10 cellular contexts compared by ENCODE assay signal in the genomic region with DNA sequence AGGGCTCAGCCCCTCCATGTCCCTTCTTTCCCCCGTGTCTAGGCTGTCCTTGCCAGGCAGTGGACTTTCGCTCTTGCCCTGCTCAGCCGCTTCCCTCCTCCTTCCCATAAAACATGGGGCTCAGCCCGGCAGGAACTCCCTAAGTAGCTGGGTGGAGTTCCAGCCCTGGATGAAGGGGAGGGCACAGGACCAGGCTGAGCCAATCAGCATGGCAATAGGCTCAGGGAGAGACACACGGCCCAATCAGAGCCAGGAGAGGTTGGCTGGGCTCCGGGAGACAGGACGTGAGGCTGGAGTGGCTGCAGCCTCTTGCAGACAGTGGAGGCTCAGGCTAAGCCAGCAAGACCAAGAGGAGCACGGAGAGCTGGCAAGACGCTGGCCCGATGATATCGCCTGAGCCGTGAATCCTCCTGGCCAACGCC. TPM values are rescaled to one million over a fixed set of nuclear protein-coding genes. Genes with fewer than 3 reads are reported as not detected.
DNase-seq lines count a peak whose midpoint lies in the region; ATAC-seq and TF ChIP-seq lines count a peak whose summit lies in the region.
"Had no signal": no experiment of that assay in that cellular context is flagged by ENCODE, and none has a peak within 500 bp of the region (broad histone marks: within the 10 kb centered on the region; RNA-seq: fewer than 3 reads in every experiment).

No MANE protein-coding gene starts in this region.

- no peaks in the 10 kb centered on the region for H3K9me3 ChIP-seq in HUES6 (ENCODE audit: control insufficient read depth, insufficient read depth, low read depth, low read length)

- H3K36me3 ChIP-seq in HUES6 (ENCODE audit: control insufficient read depth, insufficient read depth, low read length), result no peaks in the 10 kb centered on the region

- peak overlapping the region; percentile 1; the same call in 1 of the 2 replicates for H3K4me3 ChIP-seq in HUES6 (ENCODE audit: low read depth, low read length)

- no peak overlapping the region for H3K9ac ChIP-seq in HUES6 (ENCODE audit: low read length)

- no peak overlapping the region for H3K27ac ChIP-seq in HUES6 (ENCODE audit: low read depth, low read length)
- H3K27ac ChIP-seq: VCaP had no signal

- H3K4me1 ChIP-seq in HUES6 (ENCODE audit: control insufficient read depth, insufficient read depth, low read length), result peaks cover 14% of the 10 kb centered on the region; the same call in 1 of the 2 replicates

- H3K27ac Mint-ChIP-seq in activated naive CD4-positive, alpha-beta T cell treated with anti-CD3 and anti-CD28 coated beads, Interleukin-2, amount 50 U/mL, for 72 hours, result no peak overlapping the region

- peaks cover 19% of the 10 kb centered on the region; the same call in 1 of the 2 replicates for H3K27me3 ChIP-seq in HUES6 (ENCODE audit: control insufficient read depth, insufficient read depth, low read length)

- DNase-seq in AG20443 (ENCODE audit: low spot score) (peak; percentile 89), iris pigment epithelial cell (ENCODE audit: low read depth) (peak; percentile 58), NCI-H1092 (lab: John Stamatoyannopoulos, UW) (no peak)
- DNase-seq in activated naive CD4-positive, alpha-beta T cell treated with anti-CD3 and anti-CD28 coated beads, Interleukin-2, amount 50 U/mL, for 72 hours (ENCODE audit: low spot score in 2 of 2), result no peak
- DNase-seq in effector CD4-positive, alpha-beta T cell, result no peak

- no peaks in the 10 kb centered on the region for H3K9me3 Mint-ChIP-seq in activated naive CD4-positive, alpha-beta T cell treated with anti-CD3 and anti-CD28 coated beads, Interleukin-2, amount 50 U/mL, for 72 hours

- ATAC-seq in SK-N-SH treated with all-trans-retinoic acid at 6 μM for 48 hours (peak; percentile 89), GM21390 (IDR thresholded peaks at IDR 0.05; ENCODE audit: unreplicated experiment) (no peak)
- no peak for ATAC-seq in activated naive CD4-positive, alpha-beta T cell treated with anti-CD3 and anti-CD28 coated beads, Interleukin-2, amount 50 U/mL, for 72 hours

- no peaks in the 10 kb centered on the region for H3K36me3 Mint-ChIP-seq in activated naive CD4-positive, alpha-beta T cell treated with anti-CD3 and anti-CD28 coated beads, Interleukin-2, amount 50 U/mL, for 72 hours

TF ChIP-seq in SK-N-SH treated with all-trans-retinoic acid at 6 μM for 48 hours, 23 proteins besides CTCF, POLR2A, EP300 and RAD21:
- TF ChIP-seq, protein P1, sequence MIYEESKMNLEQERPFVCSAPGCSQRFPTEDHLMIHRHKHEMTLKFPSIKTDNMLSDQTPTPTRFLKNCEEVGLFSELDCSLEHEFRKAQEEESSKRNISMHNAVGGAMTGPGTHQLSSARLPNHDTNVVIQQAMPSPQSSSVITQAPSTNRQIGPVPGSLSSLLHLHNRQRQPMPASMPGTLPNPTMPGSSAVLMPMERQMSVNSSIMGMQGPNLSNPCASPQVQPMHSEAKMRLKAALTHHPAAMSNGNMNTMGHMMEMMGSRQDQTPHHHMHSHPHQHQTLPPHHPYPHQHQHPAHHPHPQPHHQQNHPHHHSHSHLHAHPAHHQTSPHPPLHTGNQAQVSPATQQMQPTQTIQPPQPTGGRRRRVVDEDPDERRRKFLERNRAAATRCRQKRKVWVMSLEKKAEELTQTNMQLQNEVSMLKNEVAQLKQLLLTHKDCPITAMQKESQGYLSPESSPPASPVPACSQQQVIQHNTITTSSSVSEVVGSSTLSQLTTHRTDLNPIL (CRISPR knock-in tag; IDR thresholded peaks at IDR 0.05; ENCODE audit: low read depth), result no peak
- TF ChIP-seq ZC3H10 (CRISPR knock-in tag; IDR thresholded peaks at IDR 0.05) (no peak), CSDC2 (CRISPR knock-in tag; IDR thresholded peaks at IDR 0.05) (no peak), GLIS3 (CRISPR knock-in tag; IDR thresholded peaks at IDR 0.05) (no peak), SNAI2 (CRISPR knock-in tag; IDR thresholded peaks at IDR 0.05) (no peak), PPARA (CRISPR knock-in tag; IDR thresholded peaks at IDR 0.05; ENCODE audit: borderline replicate concordance) (no peak), OSR1 (CRISPR knock-in tag; IDR thresholded peaks at IDR 0.05) (no peak), ZNF70 (CRISPR knock-in tag; IDR thresholded peaks at IDR 0.05) (no peak), ESRRG (CRISPR knock-in tag; IDR thresholded peaks at IDR 0.05) (no peak), TCF4 (CRISPR knock-in tag; IDR thresholded peaks at IDR 0.05; ENCODE audit: borderline replicate concordance) (no peak), TOX (CRISPR knock-in tag; IDR thresholded peaks at IDR 0.05; ENCODE audit: borderline replicate concordance) (no peak), BACH2 (CRISPR knock-in tag; IDR thresholded peaks at IDR 0.05; ENCODE audit: borderline replicate concordance) (no peak), ZNF8 (CRISPR knock-in tag; IDR thresholded peaks at IDR 0.05) (no peak)
- TF ChIP-seq, protein P2, sequence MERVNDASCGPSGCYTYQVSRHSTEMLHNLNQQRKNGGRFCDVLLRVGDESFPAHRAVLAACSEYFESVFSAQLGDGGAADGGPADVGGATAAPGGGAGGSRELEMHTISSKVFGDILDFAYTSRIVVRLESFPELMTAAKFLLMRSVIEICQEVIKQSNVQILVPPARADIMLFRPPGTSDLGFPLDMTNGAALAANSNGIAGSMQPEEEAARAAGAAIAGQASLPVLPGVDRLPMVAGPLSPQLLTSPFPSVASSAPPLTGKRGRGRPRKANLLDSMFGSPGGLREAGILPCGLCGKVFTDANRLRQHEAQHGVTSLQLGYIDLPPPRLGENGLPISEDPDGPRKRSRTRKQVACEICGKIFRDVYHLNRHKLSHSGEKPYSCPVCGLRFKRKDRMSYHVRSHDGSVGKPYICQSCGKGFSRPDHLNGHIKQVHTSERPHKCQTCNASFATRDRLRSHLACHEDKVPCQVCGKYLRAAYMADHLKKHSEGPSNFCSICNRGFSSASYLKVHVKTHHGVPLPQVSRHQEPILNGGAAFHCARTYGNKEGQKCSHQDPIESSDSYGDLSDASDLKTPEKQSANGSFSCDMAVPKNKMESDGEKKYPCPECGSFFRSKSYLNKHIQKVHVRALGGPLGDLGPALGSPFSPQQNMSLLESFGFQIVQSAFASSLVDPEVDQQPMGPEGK (CRISPR knock-in tag; IDR thresholded peaks at IDR 0.05; ENCODE audit: borderline replicate concordance), result no peak
- TF ChIP-seq, protein P3, sequence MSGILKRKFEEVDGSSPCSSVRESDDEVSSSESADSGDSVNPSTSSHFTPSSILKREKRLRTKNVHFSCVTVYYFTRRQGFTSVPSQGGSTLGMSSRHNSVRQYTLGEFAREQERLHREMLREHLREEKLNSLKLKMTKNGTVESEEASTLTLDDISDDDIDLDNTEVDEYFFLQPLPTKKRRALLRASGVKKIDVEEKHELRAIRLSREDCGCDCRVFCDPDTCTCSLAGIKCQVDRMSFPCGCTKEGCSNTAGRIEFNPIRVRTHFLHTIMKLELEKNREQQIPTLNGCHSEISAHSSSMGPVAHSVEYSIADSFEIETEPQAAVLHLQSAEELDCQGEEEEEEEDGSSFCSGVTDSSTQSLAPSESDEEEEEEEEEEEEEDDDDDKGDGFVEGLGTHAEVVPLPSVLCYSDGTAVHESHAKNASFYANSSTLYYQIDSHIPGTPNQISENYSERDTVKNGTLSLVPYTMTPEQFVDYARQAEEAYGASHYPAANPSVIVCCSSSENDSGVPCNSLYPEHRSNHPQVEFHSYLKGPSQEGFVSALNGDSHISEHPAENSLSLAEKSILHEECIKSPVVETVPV (CRISPR knock-in tag; IDR thresholded peaks at IDR 0.05), result no peak
- TF ChIP-seq, protein P4, sequence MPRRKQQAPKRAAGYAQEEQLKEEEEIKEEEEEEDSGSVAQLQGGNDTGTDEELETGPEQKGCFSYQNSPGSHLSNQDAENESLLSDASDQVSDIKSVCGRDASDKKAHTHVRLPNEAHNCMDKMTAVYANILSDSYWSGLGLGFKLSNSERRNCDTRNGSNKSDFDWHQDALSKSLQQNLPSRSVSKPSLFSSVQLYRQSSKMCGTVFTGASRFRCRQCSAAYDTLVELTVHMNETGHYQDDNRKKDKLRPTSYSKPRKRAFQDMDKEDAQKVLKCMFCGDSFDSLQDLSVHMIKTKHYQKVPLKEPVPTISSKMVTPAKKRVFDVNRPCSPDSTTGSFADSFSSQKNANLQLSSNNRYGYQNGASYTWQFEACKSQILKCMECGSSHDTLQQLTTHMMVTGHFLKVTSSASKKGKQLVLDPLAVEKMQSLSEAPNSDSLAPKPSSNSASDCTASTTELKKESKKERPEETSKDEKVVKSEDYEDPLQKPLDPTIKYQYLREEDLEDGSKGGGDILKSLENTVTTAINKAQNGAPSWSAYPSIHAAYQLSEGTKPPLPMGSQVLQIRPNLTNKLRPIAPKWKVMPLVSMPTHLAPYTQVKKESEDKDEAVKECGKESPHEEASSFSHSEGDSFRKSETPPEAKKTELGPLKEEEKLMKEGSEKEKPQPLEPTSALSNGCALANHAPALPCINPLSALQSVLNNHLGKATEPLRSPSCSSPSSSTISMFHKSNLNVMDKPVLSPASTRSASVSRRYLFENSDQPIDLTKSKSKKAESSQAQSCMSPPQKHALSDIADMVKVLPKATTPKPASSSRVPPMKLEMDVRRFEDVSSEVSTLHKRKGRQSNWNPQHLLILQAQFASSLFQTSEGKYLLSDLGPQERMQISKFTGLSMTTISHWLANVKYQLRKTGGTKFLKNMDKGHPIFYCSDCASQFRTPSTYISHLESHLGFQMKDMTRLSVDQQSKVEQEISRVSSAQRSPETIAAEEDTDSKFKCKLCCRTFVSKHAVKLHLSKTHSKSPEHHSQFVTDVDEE (CRISPR knock-in tag; IDR thresholded peaks at IDR 0.05), result no peak
- TF ChIP-seq, protein P5, sequence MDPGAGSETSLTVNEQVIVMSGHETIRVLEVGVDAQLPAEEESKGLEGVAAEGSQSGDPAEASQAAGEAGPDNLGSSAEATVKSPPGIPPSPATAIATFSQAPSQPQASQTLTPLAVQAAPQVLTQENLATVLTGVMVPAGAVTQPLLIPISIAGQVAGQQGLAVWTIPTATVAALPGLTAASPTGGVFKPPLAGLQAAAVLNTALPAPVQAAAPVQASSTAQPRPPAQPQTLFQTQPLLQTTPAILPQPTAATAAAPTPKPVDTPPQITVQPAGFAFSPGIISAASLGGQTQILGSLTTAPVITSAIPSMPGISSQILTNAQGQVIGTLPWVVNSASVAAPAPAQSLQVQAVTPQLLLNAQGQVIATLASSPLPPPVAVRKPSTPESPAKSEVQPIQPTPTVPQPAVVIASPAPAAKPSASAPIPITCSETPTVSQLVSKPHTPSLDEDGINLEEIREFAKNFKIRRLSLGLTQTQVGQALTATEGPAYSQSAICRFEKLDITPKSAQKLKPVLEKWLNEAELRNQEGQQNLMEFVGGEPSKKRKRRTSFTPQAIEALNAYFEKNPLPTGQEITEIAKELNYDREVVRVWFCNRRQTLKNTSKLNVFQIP (CRISPR knock-in tag; IDR thresholded peaks at IDR 0.05; ENCODE audit: borderline replicate concordance, low read depth), result no peak

RNA-seq across cellular contexts. Expression of a gene that starts 54.3 kb away (rescaled TPM):
- under 1 TPM in 1 of 2 donors, not detected in 1; 0.41 TPM for total RNA-seq in activated naive CD4-positive, alpha-beta T cell treated with anti-CD3 and anti-CD28 coated beads, Interleukin-2, amount 50 U/mL, for 72 hours
- total RNA-seq: subcutaneous adipose tissue had no signal

Comparison
In these comparisons a context has a peak if more than half of its experiments do, and no peak if none do; other contexts are left out.
1. DNase-seq: peak in AG20443 (single experiment) and iris pigment epithelial cell (single experiment); none in activated naive CD4-positive, alpha-beta T cell treated with anti-CD3 and anti-CD28 coated beads, Interleukin-2, amount 50 U/mL, for 72 hours (0 of 2), effector CD4-positive, alpha-beta T cell (single experiment) and NCI-H1092 (single experiment).